Comparison of ENCODE assay signal across 8 cellular contexts in genomic region chr1:107139833-107140702, GRCh38. TPM values are rescaled to one million over a fixed set of nuclear protein-coding genes. Genes with fewer than 3 reads are reported as not detected.
DNase-seq lines count a peak whose midpoint lies in the region; ATAC-seq and TF ChIP-seq lines count a peak whose summit lies in the region.

No MANE protein-coding gene starts in this region.

- TF ChIP-seq EP300 in upper lobe of left lung (IDR thresholded peaks at IDR 0.05) = no peak

- no peaks in the 10 kb centered on the region for H3K9me3 ChIP-seq in upper lobe of left lung

- peaks cover 0 to 25% (median 22%) of the 10 kb centered on the region in 4 donors for H3K4me1 ChIP-seq in upper lobe of left lung

- peak overlapping the region; percentile 20 to 63 (median 55) for H3K4me3 ChIP-seq in upper lobe of left lung

- no peak for TF ChIP-seq POLR2A in upper lobe of left lung (IDR thresholded peaks at IDR 0.05)

- H3K4me3 Mint-ChIP-seq in HFFc6 (peak overlapping the region; percentile 99), endothelial cell (ENCODE audit: unreplicated experiment) (peak overlapping the region; percentile 93), mesothelial cell of epicardium (peak overlapping the region; percentile 74)

- H3K27me3 Mint-ChIP-seq in HFFc6 (ENCODE audit: insufficient read depth) (peaks cover 2% of the 10 kb centered on the region; the same call in 1 of the 2 replicates), endothelial cell (ENCODE audit: unreplicated experiment) (peaks cover 10% of the 10 kb centered on the region), mesothelial cell of epicardium (ENCODE audit: low read depth) (peaks cover 68% of the 10 kb centered on the region)

- 2 to 3% methylated on average over 47 to 49 of the region's 53 CpGs for WGBS in upper lobe of left lung, 2 donors

- DNase-seq in GM04504 (ENCODE audit: low read depth) = peak; percentile 36
- peak; percentile 65 for DNase-seq in HFFc6
- DNase-seq in T1000 (lab: John Stamatoyannopoulos, UW) = peak; percentile 56
- peak; percentile 55 for DNase-seq in endothelial cell (ENCODE audit: low spot score)
- peak in 1 of 2 experiments; percentile 49 for DNase-seq in mesothelial cell of epicardium (ENCODE audit: low spot score in 2 of 2, unreplicated experiment in 2 of 2)
- DNase-seq in upper lobe of left lung = peak; percentile 21 to 81

- ATAC-seq in upper lobe of left lung (ENCODE audit: low FRiP score in 2 of 2) = peak; percentile 74 to 76
- no peak for ATAC-seq in HG03135 (IDR thresholded peaks at IDR 0.05; ENCODE audit: unreplicated experiment)
- ATAC-seq in GM21825 (IDR thresholded peaks at IDR 0.05; ENCODE audit: unreplicated experiment) = no peak

- TF ChIP-seq CTCF in HFFc6 (IDR thresholded peaks at IDR 0.05) (no peak), endothelial cell (IDR thresholded peaks at IDR 0.05; ENCODE audit: unreplicated experiment) (no peak), mesothelial cell of epicardium (IDR thresholded peaks at IDR 0.05; ENCODE audit: unreplicated experiment) (no peak), upper lobe of left lung (IDR thresholded peaks at IDR 0.05) (no peak)

- H3K9me3 Mint-ChIP-seq in HFFc6 (no peaks in the 10 kb centered on the region), endothelial cell (ENCODE audit: unreplicated experiment) (no peaks in the 10 kb centered on the region), mesothelial cell of epicardium (no peaks in the 10 kb centered on the region)

- H3K36me3 ChIP-seq in upper lobe of left lung = no peaks in the 10 kb centered on the region

- H3K4me1 Mint-ChIP-seq in HFFc6 (ENCODE audit: low read depth) (peaks cover 44% of the 10 kb centered on the region), endothelial cell (ENCODE audit: unreplicated experiment) (peaks cover 8% of the 10 kb centered on the region), mesothelial cell of epicardium (peaks cover 18% of the 10 kb centered on the region)

- no peaks in the 10 kb centered on the region for H3K36me3 Mint-ChIP-seq in HFFc6 (ENCODE audit: low read depth)
- H3K36me3 Mint-ChIP-seq in endothelial cell (ENCODE audit: low read depth, unreplicated experiment) = no peaks in the 10 kb centered on the region
- no peaks in the 10 kb centered on the region for H3K36me3 Mint-ChIP-seq in mesothelial cell of epicardium

- H3K27me3 ChIP-seq in upper lobe of left lung = peaks cover 0 to 14% (median 2%) of the 10 kb centered on the region in 4 donors

- H3K27ac Mint-ChIP-seq in HFFc6 (peak overlapping the region; percentile 68), endothelial cell (ENCODE audit: unreplicated experiment) (no peak overlapping the region), mesothelial cell of epicardium (no peak overlapping the region)

- H3K27ac ChIP-seq in upper lobe of left lung = peak overlapping the region; percentile 35 to 77 (median 55)

RNA-seq across cellular contexts. Expression of gene NTNG1, which starts 0.8 kb away (rescaled TPM):
- total RNA-seq in HFFc6 (2021; fragmentation: NEBNext Ultra II Directional; extraction: Animal tissue kit (Norgen Biotek cat#: 25700)) = 1 to 10 TPM; 1.3 to 8.0 (median 2.2) TPM
- total RNA-seq in endothelial cell (ENCODE audit: unreplicated experiment) (3.2 TPM), mesothelial cell of epicardium (0.70 to 0.83 TPM (median 0.73 TPM) in 3 replicates), upper lobe of left lung (10 to 100 TPM in 2 of 6 donors, 1 to 10 TPM in 4; 1.5 to 11.5 (median 6.8) TPM)

Comparison
In these comparisons a context has a peak if more than half of its experiments do, and no peak if none do; other contexts are left out.
1. ATAC-seq: peak in upper lobe of left lung (2 of 2); none in HG03135 (single experiment) and GM21825 (single experiment).
2. Peak in every context shown above with its lines, with median percentiles within 50 percentile points of each other: H3K4me3 Mint-ChIP-seq.